In the genomic region with DNA sequence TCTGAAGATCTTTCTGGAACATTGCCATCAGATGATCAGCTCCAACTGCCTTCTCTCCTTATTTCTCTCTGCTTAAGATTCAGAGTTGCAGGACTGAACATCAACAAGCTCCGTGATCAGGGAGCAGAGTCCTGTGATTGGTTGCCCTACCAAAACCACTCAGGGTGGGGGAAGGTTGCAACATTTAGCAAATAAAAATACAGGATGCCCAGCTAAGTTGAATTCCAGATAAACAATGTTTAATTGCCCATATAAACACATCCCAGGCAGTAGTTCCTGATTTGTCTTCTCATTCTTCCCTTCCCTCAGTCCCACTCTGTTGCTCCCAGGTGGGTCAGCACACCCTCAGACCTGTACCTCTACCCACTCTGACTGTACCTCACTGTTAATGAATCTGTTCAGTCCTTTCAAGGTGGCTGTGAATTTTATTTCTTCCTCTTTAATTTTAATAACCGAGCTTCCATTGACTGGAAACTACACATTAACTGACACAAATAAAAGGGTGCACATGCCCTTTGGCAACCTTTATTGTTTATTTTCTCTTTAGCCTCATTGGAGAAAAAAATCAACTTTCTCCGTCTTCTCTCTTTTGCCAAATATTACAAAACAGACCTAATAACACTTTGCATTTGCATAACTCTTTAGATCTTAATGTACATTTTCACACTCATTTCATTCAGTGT, we compare ENCODE assay signal across 19 cellular contexts.
A peak's percentile ranks its signal among the peaks of the same experiment; 100 is the strongest.
DNase-seq lines count a peak whose midpoint lies in the region; ATAC-seq and TF ChIP-seq lines count a peak whose summit lies in the region.
"Had no signal": no experiment of that assay in that cellular context is flagged by ENCODE, and none has a peak within 500 bp of the region (broad histone marks: within the 10 kb centered on the region; RNA-seq: fewer than 3 reads in every experiment).

No MANE protein-coding gene starts in this region.

- 0 out of 2 replicates have a peak, but pooled peaks cover 5% of the 10 kb centered on the region for H3K9me3 ChIP-seq in BLaER1
- H3K9me3 ChIP-seq in gastroesophageal sphincter: no peaks in the 10 kb centered on the region

- H4K20me1 ChIP-seq in BLaER1: no peaks in the 10 kb centered on the region

- H3K4me2 ChIP-seq in BLaER1: peak overlapping the region; percentile 94

- H3K27ac ChIP-seq in BLaER1 (peak overlapping the region; percentile 77; the same call in 1 of the 2 replicates), gastroesophageal sphincter (no peak overlapping the region)

- TF ChIP-seq EP300 in gastroesophageal sphincter (IDR thresholded peaks at IDR 0.05): no peak

- H3K4me3 Mint-ChIP-seq in activated T-cell treated with anti-CD3 and anti-CD28 coated beads, Interleukin-2, amount 50 U/mL, for 4 hours: no peak overlapping the region
- H3K4me3 Mint-ChIP-seq: B cell had no signal

- TF ChIP-seq CTCF in gastroesophageal sphincter (IDR thresholded peaks at IDR 0.05): no peak

- H3K27me3 ChIP-seq in BLaER1 (no peaks in the 10 kb centered on the region), gastroesophageal sphincter (no peaks in the 10 kb centered on the region)

- H3K4me3 ChIP-seq in BLaER1 (no peak overlapping the region), gastroesophageal sphincter (no peak overlapping the region)
- H3K4me3 ChIP-seq: GM12878 had no signal

- peaks cover 5% of the 10 kb centered on the region for H3K27me3 Mint-ChIP-seq in activated T-cell treated with anti-CD3 and anti-CD28 coated beads, Interleukin-2, amount 50 U/mL, for 4 hours (ENCODE audit: low read depth)

- H3K4me1 ChIP-seq in BLaER1 (peaks cover 44% of the 10 kb centered on the region), gastroesophageal sphincter (peaks cover 0 to 22% (median 9%) of the 10 kb centered on the region in 3 donors)

- no peak for TF ChIP-seq POLR2A in gastroesophageal sphincter (IDR thresholded peaks at IDR 0.05)

- no peaks in the 10 kb centered on the region for H3K36me3 ChIP-seq in BLaER1
- no peaks in the 10 kb centered on the region for H3K36me3 ChIP-seq in gastroesophageal sphincter

- H3K9ac ChIP-seq in BLaER1: no peak overlapping the region

- ATAC-seq in gastroesophageal sphincter: peak; percentile 15
- no peak for ATAC-seq in HG03469 (IDR thresholded peaks at IDR 0.05; ENCODE audit: unreplicated experiment)
- no peak for ATAC-seq in activated T-cell treated with anti-CD3 and anti-CD28 coated beads, Interleukin-2, amount 50 U/mL, for 4 hours
- ATAC-seq: GM12878 had no signal

- WGBS in gastroesophageal sphincter (ENCODE audit: low coverage in 1 of 2), 2 donors: 90 to 100% methylated on average over 2 to 3 of the region's 3 CpGs

- no peaks in the 10 kb centered on the region for H3K36me3 Mint-ChIP-seq in activated T-cell treated with anti-CD3 and anti-CD28 coated beads, Interleukin-2, amount 50 U/mL, for 4 hours (ENCODE audit: insufficient read depth)
- H3K36me3 Mint-ChIP-seq: CD4-positive, alpha-beta memory T cell had no signal

- DNase-seq in M059J (ENCODE audit: low read depth) (peak; percentile 15), renal cortical epithelial cell (ENCODE audit: low read depth) (peak; percentile 13), midbrain (lab: John Stamatoyannopoulos, UW) (no peak)
- DNase-seq in activated T-cell treated with anti-CD3 and anti-CD28 coated beads, Interleukin-2, amount 50 U/mL, for 4 hours: no peak
- DNase-seq: Calu3; CD4-positive, alpha-beta memory T cell; DMS53; EL; KG1; NCI-H1436; NCI-H2029; NCI-H345; NCI-H524 treated with DMSO at 0.1 percent for 48 hours; SHP77 had no signal

- H3K4me1 Mint-ChIP-seq in activated T-cell treated with anti-CD3 and anti-CD28 coated beads, Interleukin-2, amount 50 U/mL, for 4 hours (ENCODE audit: low read depth): peaks cover 3% of the 10 kb centered on the region
- H3K4me1 Mint-ChIP-seq: B cell had no signal

- no peaks in the 10 kb centered on the region for H3K9me3 Mint-ChIP-seq in activated T-cell treated with anti-CD3 and anti-CD28 coated beads, Interleukin-2, amount 50 U/mL, for 4 hours
- H3K9me3 Mint-ChIP-seq: CD4-positive, alpha-beta memory T cell had no signal

Comparison
In these comparisons a context has a peak if more than half of its experiments do, and no peak if none do; other contexts are left out.
1. DNase-seq: peak in M059J (single experiment) and renal cortical epithelial cell (single experiment); none in midbrain (single experiment) and activated T-cell treated with anti-CD3 and anti-CD28 coated beads, Interleukin-2, amount 50 U/mL, for 4 hours (single experiment).